In the genomic region with DNA sequence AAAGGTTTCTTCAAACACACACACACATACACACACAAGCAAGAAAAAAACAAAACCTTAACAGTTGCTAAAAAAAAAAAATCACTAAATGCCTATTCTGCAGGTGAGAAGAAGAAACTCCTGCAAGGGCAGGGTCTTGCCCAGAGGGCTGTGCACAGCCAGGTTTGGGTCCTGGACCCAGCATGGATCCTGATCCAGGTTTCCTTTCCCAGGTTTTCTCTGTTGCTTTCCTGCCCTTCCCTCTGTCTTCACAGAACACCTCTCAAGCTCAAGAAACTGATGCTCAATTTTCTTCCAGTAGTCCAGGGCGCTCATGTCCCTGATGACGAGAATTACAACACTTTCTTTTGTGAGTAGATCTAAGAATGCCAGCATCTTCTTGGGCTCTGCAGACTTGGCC, we compare ENCODE assay signal across 1 cellular context.
TF ChIP-seq lines count a peak whose summit lies in the region.

No MANE protein-coding gene starts in this region.

TF ChIP-seq in H1, 55 proteins besides CTCF, POLR2A, EP300 and RAD21:
- no peak for TF ChIP-seq FOSL1 (IDR thresholded peaks at IDR 0.05; ENCODE audit: insufficient read depth, low read depth, low read length)
- peak; percentile 72; the same call in 1 of the 2 replicates for TF ChIP-seq SP1 (IDR thresholded peaks at IDR 0.05; ENCODE audit: low read depth, low read length)
- TF ChIP-seq, protein P1, sequence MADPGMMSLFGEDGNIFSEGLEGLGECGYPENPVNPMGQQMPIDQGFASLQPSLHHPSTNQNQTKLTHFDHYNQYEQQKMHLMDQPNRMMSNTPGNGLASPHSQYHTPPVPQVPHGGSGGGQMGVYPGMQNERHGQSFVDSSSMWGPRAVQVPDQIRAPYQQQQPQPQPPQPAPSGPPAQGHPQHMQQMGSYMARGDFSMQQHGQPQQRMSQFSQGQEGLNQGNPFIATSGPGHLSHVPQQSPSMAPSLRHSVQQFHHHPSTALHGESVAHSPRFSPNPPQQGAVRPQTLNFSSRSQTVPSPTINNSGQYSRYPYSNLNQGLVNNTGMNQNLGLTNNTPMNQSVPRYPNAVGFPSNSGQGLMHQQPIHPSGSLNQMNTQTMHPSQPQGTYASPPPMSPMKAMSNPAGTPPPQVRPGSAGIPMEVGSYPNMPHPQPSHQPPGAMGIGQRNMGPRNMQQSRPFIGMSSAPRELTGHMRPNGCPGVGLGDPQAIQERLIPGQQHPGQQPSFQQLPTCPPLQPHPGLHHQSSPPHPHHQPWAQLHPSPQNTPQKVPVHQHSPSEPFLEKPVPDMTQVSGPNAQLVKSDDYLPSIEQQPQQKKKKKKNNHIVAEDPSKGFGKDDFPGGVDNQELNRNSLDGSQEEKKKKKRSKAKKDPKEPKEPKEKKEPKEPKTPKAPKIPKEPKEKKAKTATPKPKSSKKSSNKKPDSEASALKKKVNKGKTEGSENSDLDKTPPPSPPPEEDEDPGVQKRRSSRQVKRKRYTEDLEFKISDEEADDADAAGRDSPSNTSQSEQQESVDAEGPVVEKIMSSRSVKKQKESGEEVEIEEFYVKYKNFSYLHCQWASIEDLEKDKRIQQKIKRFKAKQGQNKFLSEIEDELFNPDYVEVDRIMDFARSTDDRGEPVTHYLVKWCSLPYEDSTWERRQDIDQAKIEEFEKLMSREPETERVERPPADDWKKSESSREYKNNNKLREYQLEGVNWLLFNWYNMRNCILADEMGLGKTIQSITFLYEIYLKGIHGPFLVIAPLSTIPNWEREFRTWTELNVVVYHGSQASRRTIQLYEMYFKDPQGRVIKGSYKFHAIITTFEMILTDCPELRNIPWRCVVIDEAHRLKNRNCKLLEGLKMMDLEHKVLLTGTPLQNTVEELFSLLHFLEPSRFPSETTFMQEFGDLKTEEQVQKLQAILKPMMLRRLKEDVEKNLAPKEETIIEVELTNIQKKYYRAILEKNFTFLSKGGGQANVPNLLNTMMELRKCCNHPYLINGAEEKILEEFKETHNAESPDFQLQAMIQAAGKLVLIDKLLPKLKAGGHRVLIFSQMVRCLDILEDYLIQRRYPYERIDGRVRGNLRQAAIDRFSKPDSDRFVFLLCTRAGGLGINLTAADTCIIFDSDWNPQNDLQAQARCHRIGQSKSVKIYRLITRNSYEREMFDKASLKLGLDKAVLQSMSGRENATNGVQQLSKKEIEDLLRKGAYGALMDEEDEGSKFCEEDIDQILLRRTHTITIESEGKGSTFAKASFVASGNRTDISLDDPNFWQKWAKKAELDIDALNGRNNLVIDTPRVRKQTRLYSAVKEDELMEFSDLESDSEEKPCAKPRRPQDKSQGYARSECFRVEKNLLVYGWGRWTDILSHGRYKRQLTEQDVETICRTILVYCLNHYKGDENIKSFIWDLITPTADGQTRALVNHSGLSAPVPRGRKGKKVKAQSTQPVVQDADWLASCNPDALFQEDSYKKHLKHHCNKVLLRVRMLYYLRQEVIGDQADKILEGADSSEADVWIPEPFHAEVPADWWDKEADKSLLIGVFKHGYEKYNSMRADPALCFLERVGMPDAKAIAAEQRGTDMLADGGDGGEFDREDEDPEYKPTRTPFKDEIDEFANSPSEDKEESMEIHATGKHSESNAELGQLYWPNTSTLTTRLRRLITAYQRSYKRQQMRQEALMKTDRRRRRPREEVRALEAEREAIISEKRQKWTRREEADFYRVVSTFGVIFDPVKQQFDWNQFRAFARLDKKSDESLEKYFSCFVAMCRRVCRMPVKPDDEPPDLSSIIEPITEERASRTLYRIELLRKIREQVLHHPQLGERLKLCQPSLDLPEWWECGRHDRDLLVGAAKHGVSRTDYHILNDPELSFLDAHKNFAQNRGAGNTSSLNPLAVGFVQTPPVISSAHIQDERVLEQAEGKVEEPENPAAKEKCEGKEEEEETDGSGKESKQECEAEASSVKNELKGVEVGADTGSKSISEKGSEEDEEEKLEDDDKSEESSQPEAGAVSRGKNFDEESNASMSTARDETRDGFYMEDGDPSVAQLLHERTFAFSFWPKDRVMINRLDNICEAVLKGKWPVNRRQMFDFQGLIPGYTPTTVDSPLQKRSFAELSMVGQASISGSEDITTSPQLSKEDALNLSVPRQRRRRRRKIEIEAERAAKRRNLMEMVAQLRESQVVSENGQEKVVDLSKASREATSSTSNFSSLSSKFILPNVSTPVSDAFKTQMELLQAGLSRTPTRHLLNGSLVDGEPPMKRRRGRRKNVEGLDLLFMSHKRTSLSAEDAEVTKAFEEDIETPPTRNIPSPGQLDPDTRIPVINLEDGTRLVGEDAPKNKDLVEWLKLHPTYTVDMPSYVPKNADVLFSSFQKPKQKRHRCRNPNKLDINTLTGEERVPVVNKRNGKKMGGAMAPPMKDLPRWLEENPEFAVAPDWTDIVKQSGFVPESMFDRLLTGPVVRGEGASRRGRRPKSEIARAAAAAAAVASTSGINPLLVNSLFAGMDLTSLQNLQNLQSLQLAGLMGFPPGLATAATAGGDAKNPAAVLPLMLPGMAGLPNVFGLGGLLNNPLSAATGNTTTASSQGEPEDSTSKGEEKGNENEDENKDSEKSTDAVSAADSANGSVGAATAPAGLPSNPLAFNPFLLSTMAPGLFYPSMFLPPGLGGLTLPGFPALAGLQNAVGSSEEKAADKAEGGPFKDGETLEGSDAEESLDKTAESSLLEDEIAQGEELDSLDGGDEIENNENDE (IDR thresholded peaks at IDR 0.05; ENCODE audit: insufficient replicate concordance, low read length), result no peak
